8 cellular contexts compared by ENCODE assay signal in the genomic region with DNA sequence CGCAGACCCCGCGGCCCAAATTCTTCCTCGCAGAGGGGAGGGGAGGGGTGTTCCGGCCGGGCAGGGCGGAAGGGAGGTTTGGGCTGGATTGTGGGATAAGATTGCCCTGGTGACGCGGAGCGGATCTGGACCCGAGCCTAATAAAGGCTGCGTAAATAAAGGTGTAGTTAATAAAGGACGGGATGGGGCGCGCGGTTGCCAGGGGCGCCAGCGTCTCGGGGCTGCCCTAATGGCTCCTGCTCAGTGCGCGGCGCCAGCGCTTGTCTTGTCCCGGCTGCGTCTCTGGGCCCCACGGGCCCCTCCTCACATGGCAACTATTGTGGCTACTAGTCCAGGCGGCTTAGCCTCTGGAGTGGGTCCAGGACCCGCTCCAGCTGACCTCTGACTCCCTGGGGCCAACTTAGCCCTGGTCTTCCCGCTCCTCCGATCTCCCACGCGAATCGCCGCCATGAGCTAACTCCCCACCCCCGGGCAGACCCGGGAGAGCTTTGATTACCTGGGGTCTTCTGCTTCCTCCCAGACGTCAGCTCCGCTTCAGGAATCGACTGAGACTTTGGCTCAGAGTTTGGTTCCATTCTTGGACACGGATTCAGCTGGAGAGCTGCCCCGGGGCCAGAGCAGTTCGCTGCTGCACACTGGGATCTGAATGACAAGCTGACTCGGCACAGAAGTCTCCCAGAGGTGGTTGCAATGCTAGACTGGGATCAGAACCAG. TPM values are rescaled to one million over a fixed set of nuclear protein-coding genes. Genes with fewer than 3 reads are reported as not detected.
A peak's percentile ranks its signal among the peaks of the same experiment; 100 is the strongest.
DNase-seq lines count a peak whose midpoint lies in the region; ATAC-seq and TF ChIP-seq lines count a peak whose summit lies in the region.

No MANE protein-coding gene starts in this region.

- ATAC-seq in naive thymus-derived CD4-positive, alpha-beta T cell = peak; percentile 34
- no peak for ATAC-seq in GM21528 (IDR thresholded peaks at IDR 0.05; ENCODE audit: low FRiP score, unreplicated experiment)

- intact Hi-C loops in CD14-positive monocyte (cut with micrococcal nuclease) = loop anchor here (2.0 to 5.0 kb wide), 2 partner anchors 167 to 169 kb away; no protein-coding TSS in a partner anchor
- intact Hi-C loops in naive thymus-derived CD4-positive, alpha-beta T cell (cut with micrococcal nuclease) = loop anchor here in 1 of 2 donors (5.0 kb wide), 1 partner anchor 112 kb away; no protein-coding TSS in a partner anchor

- H3K36me3 ChIP-seq in duodenal mucosa (ENCODE audit: control insufficient read depth in 1 of 2, insufficient read depth in 2 of 2, low read length in 2 of 2) = no peaks in the 10 kb centered on the region
- H3K36me3 ChIP-seq in naive thymus-derived CD4-positive, alpha-beta T cell (ENCODE audit: control insufficient read depth in 2 of 3, insufficient read depth in 3 of 3, low read length in 3 of 3) = no peaks in the 10 kb centered on the region

- peaks cover 4 to 9% (median 7%) of the 10 kb centered on the region in 7 donors for H3K9me3 Mint-ChIP-seq in CD14-positive monocyte
- peaks cover 0 to 12% (median 5%) of the 10 kb centered on the region in 11 donors for H3K9me3 Mint-ChIP-seq in naive thymus-derived CD4-positive, alpha-beta T cell
- H3K9me3 Mint-ChIP-seq in type B pancreatic cell = peaks cover 6% of the 10 kb centered on the region

- H3K4me3 ChIP-seq in HL-60 (replicated peaks; ENCODE audit: insufficient read depth, low read length) = peak overlapping the region; percentile 41
- peak overlapping the region; percentile 72 to 79 for H3K4me3 ChIP-seq in duodenal mucosa (ENCODE audit: low read depth in 1 of 2, low read length in 2 of 2)
- peak overlapping the region; percentile 37 for H3K4me3 ChIP-seq in naive thymus-derived CD4-positive, alpha-beta T cell (ENCODE audit: low read length)

- no peaks in the 10 kb centered on the region for H3K36me3 Mint-ChIP-seq in CD14-positive monocyte
- H3K36me3 Mint-ChIP-seq in naive thymus-derived CD4-positive, alpha-beta T cell = no peaks in the 10 kb centered on the region
- H3K36me3 Mint-ChIP-seq in type B pancreatic cell = peaks cover 5% of the 10 kb centered on the region

- H3K4me1 Mint-ChIP-seq in CD14-positive monocyte (peaks cover 16% of the 10 kb centered on the region), type B pancreatic cell (ENCODE audit: unreplicated experiment) (peaks cover 8% of the 10 kb centered on the region)
- H3K4me1 Mint-ChIP-seq in naive thymus-derived CD4-positive, alpha-beta T cell = peaks cover 0 to 8% (median 6%) of the 10 kb centered on the region in 7 donors

- no peak for TF ChIP-seq CTCF in CD14-positive monocyte (IDR thresholded peaks at IDR 0.05)
- no peak for TF ChIP-seq CTCF in HL-60 (IDR thresholded peaks at IDR 0.05; ENCODE audit: insufficient read depth, low read length)
- no peak for TF ChIP-seq CTCF in type B pancreatic cell (conservative IDR thresholded peaks at IDR 0.05)

- CTCF ChIA-PET in naive thymus-derived CD4-positive, alpha-beta T cell (lab: Charles Lee) = interaction anchor here (0.6 kb wide), 1 partner anchor 26 kb away, joined by 3 read pairs; no protein-coding TSS in a partner anchor

- H3K27me3 ChIP-seq in HL-60 (ENCODE audit: insufficient read depth, poor library complexity, severe bottlenecking) = peaks cover 13% of the 10 kb centered on the region
- H3K27me3 ChIP-seq in duodenal mucosa (ENCODE audit: control insufficient read depth in 1 of 2, insufficient read depth in 2 of 2, low read length in 2 of 2) = no peaks in the 10 kb centered on the region
- no peaks in the 10 kb centered on the region for H3K27me3 ChIP-seq in naive thymus-derived CD4-positive, alpha-beta T cell (ENCODE audit: control insufficient read depth in 2 of 2, insufficient read depth in 2 of 2, low read length in 2 of 2)

- POLR2A ChIA-PET in naive thymus-derived CD4-positive, alpha-beta T cell (lab: Charles Lee) = interaction anchor here (1.1 kb wide), 1 partner anchor 219 kb away, joined by 4 read pairs; a partner anchor contains a TSS

- H3K27me3 Mint-ChIP-seq in CD14-positive monocyte (ENCODE audit: low read depth in 3 of 3) (peaks cover 18 to 27% (median 23%) of the 10 kb centered on the region in 3 donors), type B pancreatic cell (no peaks in the 10 kb centered on the region)
- H3K27me3 Mint-ChIP-seq in naive thymus-derived CD4-positive, alpha-beta T cell = peaks cover 18 to 38% (median 30%) of the 10 kb centered on the region in 5 donors

- H3K27ac ChIP-seq in HL-60 (replicated peaks) = no peak overlapping the region
- no peak overlapping the region for H3K27ac ChIP-seq in duodenal mucosa (ENCODE audit: low read depth, low read length)
- no peak overlapping the region for H3K27ac ChIP-seq in naive thymus-derived CD4-positive, alpha-beta T cell (ENCODE audit: low read depth, low read length)

- H3K9me3 ChIP-seq in duodenal mucosa (ENCODE audit: control insufficient read depth in 1 of 2, low read length in 2 of 2) = peaks cover 2 to 4% of the 10 kb centered on the region in 2 donors
- no peaks in the 10 kb centered on the region for H3K9me3 ChIP-seq in naive thymus-derived CD4-positive, alpha-beta T cell (ENCODE audit: control insufficient read depth in 2 of 3, low read length in 3 of 3)

- peak overlapping the region; percentile 37 to 43 for H3K9ac ChIP-seq in duodenal mucosa (ENCODE audit: low read depth in 1 of 2, low read length in 2 of 2)

- H3K4me1 ChIP-seq in duodenal mucosa (ENCODE audit: control insufficient read depth in 1 of 2, insufficient read depth in 2 of 2, low read length in 2 of 2) = peaks cover 0 to 5% of the 10 kb centered on the region in 2 donors
- no peaks in the 10 kb centered on the region for H3K4me1 ChIP-seq in naive thymus-derived CD4-positive, alpha-beta T cell (ENCODE audit: control insufficient read depth in 2 of 2, insufficient read depth in 2 of 2, low read length in 2 of 2)

- DNase-seq in CD14-positive monocyte (ENCODE audit: low spot score) (no peak), HL-60 (ENCODE audit: low read depth in 1 of 2, low spot score in 1 of 2) (no peak), AML-193 (lab: John Stamatoyannopoulos, UW) (no peak), AG08396 (ENCODE audit: low spot score) (no peak), type B pancreatic cell (ENCODE audit: extremely low spot score, unreplicated experiment) (no peak)
- no peak for DNase-seq in naive thymus-derived CD4-positive, alpha-beta T cell

- H3K27ac Mint-ChIP-seq in CD14-positive monocyte (peak overlapping the region in 1 of 7 donors; percentile 71), type B pancreatic cell (no peak overlapping the region)
- H3K27ac Mint-ChIP-seq in naive thymus-derived CD4-positive, alpha-beta T cell = peak overlapping the region in 2 of 9 donors; percentile 40 to 72

- peak overlapping the region; percentile 91 to 92 for H3K4me3 Mint-ChIP-seq in CD14-positive monocyte
- peak overlapping the region; percentile 65 to 87 (median 80) for H3K4me3 Mint-ChIP-seq in naive thymus-derived CD4-positive, alpha-beta T cell
- no peak overlapping the region for H3K4me3 Mint-ChIP-seq in type B pancreatic cell

RNA-seq across cellular contexts. Expression of a gene that starts 36.5 kb away (rescaled TPM):
- not detected for polyA plus RNA-seq in CD14-positive monocyte
- total RNA-seq in naive thymus-derived CD4-positive, alpha-beta T cell = not detected
- not detected for polyA plus RNA-seq in naive thymus-derived CD4-positive, alpha-beta T cell
- not detected in 2 replicates for total RNA-seq in type B pancreatic cell (ENCODE audit: low replicate concordance)

RNA-seq across cellular contexts. Expression of a gene that starts 39.8 kb away (rescaled TPM):
- polyA plus RNA-seq in CD14-positive monocyte = under 1 TPM; 0.09 to 0.12 TPM
- total RNA-seq in naive thymus-derived CD4-positive, alpha-beta T cell = 1 to 10 TPM in 4 of 5 experiments, under 1 TPM in 1; 0.67 to 2.7 (median 1.4) TPM
- under 1 TPM; 0.11 to 0.24 TPM for polyA plus RNA-seq in naive thymus-derived CD4-positive, alpha-beta T cell
- 35.9 and 47.5 TPM in 2 replicates for total RNA-seq in type B pancreatic cell (ENCODE audit: low replicate concordance)

Comparison
In these comparisons a context has a peak if more than half of its experiments do, and no peak if none do; other contexts are left out.
1. RNA of a gene that starts 39.8 kb away (total RNA-seq): 35.9 to 47.5 TPM in type B pancreatic cell; 0.67 to 2.7 TPM in naive thymus-derived CD4-positive, alpha-beta T cell; every median in the first group is over 10 times any median in the second.
2. Peak in every context shown above with its lines, with median percentiles within 50 percentile points of each other: H3K4me3 ChIP-seq.